ENCODE assay signal across 13 cellular contexts in the genomic region with DNA sequence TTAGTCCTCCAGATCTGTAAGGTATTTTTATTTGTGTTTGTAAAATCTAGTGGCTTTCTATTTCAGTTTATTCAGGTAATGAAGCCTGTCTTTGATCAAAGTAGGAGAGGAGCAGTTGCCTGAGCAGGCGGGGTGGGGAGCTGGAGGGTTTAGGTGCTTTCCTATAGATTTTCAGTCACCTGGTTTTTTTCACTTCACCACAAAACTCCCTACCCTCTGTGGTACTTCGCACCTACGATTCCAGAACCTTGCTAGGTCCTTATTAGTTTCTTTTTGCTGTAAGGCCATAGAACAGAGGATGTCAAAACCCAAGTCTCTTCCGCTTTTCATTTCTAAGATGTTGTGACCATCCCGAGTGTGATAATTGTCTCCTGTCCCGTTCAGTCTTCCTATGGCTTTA. TPM values are rescaled to one million over a fixed set of nuclear protein-coding genes. Genes with fewer than 3 reads are reported as not detected.
A peak's percentile ranks its signal among the peaks of the same experiment; 100 is the strongest.
DNase-seq lines count a peak whose midpoint lies in the region; ATAC-seq and TF ChIP-seq lines count a peak whose summit lies in the region.
"Had no signal": no experiment of that assay in that cellular context is flagged by ENCODE, and none has a peak within 500 bp of the region (broad histone marks: within the 10 kb centered on the region; RNA-seq: fewer than 3 reads in every experiment).

No MANE protein-coding gene starts in this region.

- H3K27me3 ChIP-seq in CD8-positive, alpha-beta memory T cell (ENCODE audit: insufficient read depth, low read length, poor library complexity, severe bottlenecking): no peaks in the 10 kb centered on the region
- H3K27me3 ChIP-seq in endodermal cell (ENCODE audit: control insufficient read depth, insufficient read depth, low read length, poor library complexity, severe bottlenecking): no peaks in the 10 kb centered on the region
- H3K27me3 ChIP-seq in adrenal gland: no peaks in the 10 kb centered on the region
- H3K27me3 ChIP-seq: gastroesophageal sphincter had no signal

- no peaks in the 10 kb centered on the region for H3K9me3 ChIP-seq in CD8-positive, alpha-beta memory T cell (ENCODE audit: low read length)
- H3K9me3 ChIP-seq in endodermal cell (ENCODE audit: control insufficient read depth, low read length) (no peaks in the 10 kb centered on the region), adrenal gland (replicated peaks in 1 of 3) (no peaks in the 10 kb centered on the region)
- H3K9me3 ChIP-seq: gastroesophageal sphincter had no signal

- H3K4me3 ChIP-seq in CD8-positive, alpha-beta memory T cell (ENCODE audit: low read length): no peak overlapping the region
- H3K4me3 ChIP-seq in endodermal cell (ENCODE audit: low read length): no peak overlapping the region
- H3K4me3 ChIP-seq in adrenal gland: no peak overlapping the region
- H3K4me3 ChIP-seq: gastroesophageal sphincter had no signal

- H3K27ac ChIP-seq in CD8-positive, alpha-beta memory T cell (ENCODE audit: low read depth, low read length): no peak overlapping the region
- H3K27ac ChIP-seq in endodermal cell (ENCODE audit: low read depth, low read length): no peak overlapping the region
- no peak overlapping the region for H3K27ac ChIP-seq in adrenal gland
- H3K27ac ChIP-seq: gastroesophageal sphincter had no signal

- H3K4me1 ChIP-seq in CD8-positive, alpha-beta memory T cell (ENCODE audit: insufficient read depth, low read length): peaks cover under 1% of the 10 kb centered on the region
- H3K4me1 ChIP-seq in endodermal cell (ENCODE audit: control insufficient read depth, insufficient read depth, low read length) (no peaks in the 10 kb centered on the region), adrenal gland (replicated peaks in 1 of 2) (peaks cover 0 to 6% of the 10 kb centered on the region in 2 donors)
- H3K4me1 ChIP-seq: gastroesophageal sphincter had no signal

- intact Hi-C loops in adrenal gland (cut with DNase I): no loop called here

- H3K4me3 Mint-ChIP-seq in CD8-positive, alpha-beta memory T cell: peak overlapping the region in 2 of 7 donors; percentile 2 to 30
- H3K4me3 Mint-ChIP-seq in endothelial cell (ENCODE audit: unreplicated experiment) (no peak overlapping the region), endodermal cell (no peak overlapping the region)

- H3K9me3 Mint-ChIP-seq in CD8-positive, alpha-beta memory T cell: no peaks in the 10 kb centered on the region
- H3K9me3 Mint-ChIP-seq in endothelial cell (ENCODE audit: unreplicated experiment): no peaks in the 10 kb centered on the region
- H3K9me3 Mint-ChIP-seq in endodermal cell: no peaks in the 10 kb centered on the region

- H3K36me3 ChIP-seq in CD8-positive, alpha-beta memory T cell (ENCODE audit: insufficient read depth, low read length): no peaks in the 10 kb centered on the region
- H3K36me3 ChIP-seq in endodermal cell (ENCODE audit: control insufficient read depth, insufficient read depth, low read length) (peaks cover 28% of the 10 kb centered on the region), adrenal gland (replicated peaks in 1 of 2) (no peaks in the 10 kb centered on the region)

- POLR2A ChIA-PET in CD8-positive, alpha-beta memory T cell (lab: Charles Lee): no interaction called here

- CTCF ChIA-PET in CD8-positive, alpha-beta memory T cell (lab: Charles Lee): no interaction called here

- H3K27me3 Mint-ChIP-seq in CD8-positive, alpha-beta memory T cell: no peaks in the 10 kb centered on the region
- H3K27me3 Mint-ChIP-seq in endothelial cell (ENCODE audit: unreplicated experiment): peaks cover 1% of the 10 kb centered on the region
- no peaks in the 10 kb centered on the region for H3K27me3 Mint-ChIP-seq in endodermal cell (ENCODE audit: insufficient read depth)

- WGBS in endodermal cell (ENCODE audit: insufficient coverage in 1 of 2, insufficient read length in 1 of 2), 2 experiments: 95 to 100% methylated on average over 3 to 6 of the region's 6 CpGs
- 74 to 96% (median 91%) methylated on average over 6 of the region's 6 CpGs for WGBS in adrenal gland, 4 donors

- ATAC-seq in GM18873 (IDR thresholded peaks at IDR 0.05; ENCODE audit: low FRiP score, unreplicated experiment) (peak; percentile 43), HG02678 (IDR thresholded peaks at IDR 0.05; ENCODE audit: unreplicated experiment) (peak; percentile 76), HG03521 (IDR thresholded peaks at IDR 0.05; ENCODE audit: unreplicated experiment) (peak; percentile 83)
- ATAC-seq: gastroesophageal sphincter had no signal

- TF ChIP-seq POLR2A in adrenal gland (IDR thresholded peaks at IDR 0.05): no peak

- peaks cover 14 to 67% (median 27%) of the 10 kb centered on the region in 3 donors for H3K36me3 Mint-ChIP-seq in CD8-positive, alpha-beta memory T cell
- no peaks in the 10 kb centered on the region for H3K36me3 Mint-ChIP-seq in endothelial cell (ENCODE audit: low read depth, unreplicated experiment)
- peaks cover 25% of the 10 kb centered on the region for H3K36me3 Mint-ChIP-seq in endodermal cell (ENCODE audit: low read depth)

- peak overlapping the region in 6 of 8 donors; percentile 34 to 83 (median 52) for H3K27ac Mint-ChIP-seq in CD8-positive, alpha-beta memory T cell
- no peak overlapping the region for H3K27ac Mint-ChIP-seq in endothelial cell (ENCODE audit: unreplicated experiment)
- H3K27ac Mint-ChIP-seq in endodermal cell: no peak overlapping the region

- H3K9ac ChIP-seq in endodermal cell (ENCODE audit: extremely low read depth, low read length, poor library complexity, severe bottlenecking): no peak overlapping the region

- peak in 2 of 5 donors; percentile 1 to 4 for DNase-seq in CD8-positive, alpha-beta memory T cell
- DNase-seq in endothelial cell (ENCODE audit: low spot score): no peak
- no peak for DNase-seq in endodermal cell
- no peak for DNase-seq in NCI-H1092 (lab: John Stamatoyannopoulos, UW)
- no peak for DNase-seq in adrenal gland
- DNase-seq: NCI-H1105 treated with DMSO at 0.1 percent for 48 hours; NCI-H510A; stimulated activated CD4-positive, alpha-beta T cell treated with anti-CD3 and anti-CD28 coated beads, Interleukin-1b, Interleukin-23, amount 100 ng/mL, for 48 hours had no signal

- peaks cover 27 to 68% (median 62%) of the 10 kb centered on the region in 3 donors for H3K4me1 Mint-ChIP-seq in CD8-positive, alpha-beta memory T cell
- H3K4me1 Mint-ChIP-seq in endothelial cell (ENCODE audit: unreplicated experiment) (no peaks in the 10 kb centered on the region), endodermal cell (peaks cover 13% of the 10 kb centered on the region)

- TF ChIP-seq CTCF in endothelial cell (IDR thresholded peaks at IDR 0.05; ENCODE audit: unreplicated experiment) (no peak), endodermal cell (conservative IDR thresholded peaks at IDR 0.05) (no peak), adrenal gland (IDR thresholded peaks at IDR 0.05) (no peak)

RNA-seq across cellular contexts. Expression of gene SLAIN1, which starts 26.6 kb away (rescaled TPM):
- 10 to 100 TPM; 29.6 to 31.8 TPM for total RNA-seq in CD8-positive, alpha-beta memory T cell
- 43.3 TPM for polyA plus RNA-seq in CD8-positive, alpha-beta memory T cell
- 7.4 TPM for total RNA-seq in endothelial cell (ENCODE audit: unreplicated experiment)
- total RNA-seq in endodermal cell: 10 to 100 TPM; 24.0 to 25.7 TPM
- polyA plus RNA-seq in endodermal cell (2013, experiment 1 of 2): 69.0 TPM
- polyA plus RNA-seq in endodermal cell (2013, experiment 2 of 2): 59.0 TPM
- 10 to 100 TPM in 7 of 8 donors, 1 to 10 TPM in 1; 7.0 to 24.1 (median 14.1) TPM for total RNA-seq in adrenal gland
- 10 to 100 TPM in 1 of 3 donors, 1 to 10 TPM in 2; 5.5 to 24.0 (median 9.0) TPM for polyA plus RNA-seq in adrenal gland
- polyA plus RNA-seq: keratinocyte had no signal

Comparison
In these comparisons a context has a peak if more than half of its experiments do, and no peak if none do; other contexts are left out.
1. H3K27ac Mint-ChIP-seq: peak in CD8-positive, alpha-beta memory T cell (6 of 8); none in endothelial cell (single experiment) and endodermal cell (single experiment).
2. Peak in every context shown above with its lines, with median percentiles within 50 percentile points of each other: ATAC-seq.